Comparison of ENCODE assay signal across 1 cellular context in genomic region chr20:63565021-63565698, GRCh38.
TF ChIP-seq lines count a peak whose summit lies in the region.

No MANE protein-coding gene starts in this region.

TF ChIP-seq in K562, 482 proteins besides CTCF, POLR2A, EP300 and RAD21:
- TF ChIP-seq DMBX1 (CRISPR knock-in tag; IDR thresholded peaks at IDR 0.05; ENCODE audit: borderline replicate concordance): no peak
- TF ChIP-seq NFIC (IDR thresholded peaks at IDR 0.05): peak; percentile 69
- peak; percentile 26 for TF ChIP-seq POLR2G (IDR thresholded peaks at IDR 0.05; ENCODE audit: low read depth, low read length)
- no peak for TF ChIP-seq CEBPZ (IDR thresholded peaks at IDR 0.05; ENCODE audit: borderline replicate concordance, low read depth, low read length)
- TF ChIP-seq USF1 (CRISPR knock-in tag; IDR thresholded peaks at IDR 0.05): no peak
- TF ChIP-seq, protein P1, sequence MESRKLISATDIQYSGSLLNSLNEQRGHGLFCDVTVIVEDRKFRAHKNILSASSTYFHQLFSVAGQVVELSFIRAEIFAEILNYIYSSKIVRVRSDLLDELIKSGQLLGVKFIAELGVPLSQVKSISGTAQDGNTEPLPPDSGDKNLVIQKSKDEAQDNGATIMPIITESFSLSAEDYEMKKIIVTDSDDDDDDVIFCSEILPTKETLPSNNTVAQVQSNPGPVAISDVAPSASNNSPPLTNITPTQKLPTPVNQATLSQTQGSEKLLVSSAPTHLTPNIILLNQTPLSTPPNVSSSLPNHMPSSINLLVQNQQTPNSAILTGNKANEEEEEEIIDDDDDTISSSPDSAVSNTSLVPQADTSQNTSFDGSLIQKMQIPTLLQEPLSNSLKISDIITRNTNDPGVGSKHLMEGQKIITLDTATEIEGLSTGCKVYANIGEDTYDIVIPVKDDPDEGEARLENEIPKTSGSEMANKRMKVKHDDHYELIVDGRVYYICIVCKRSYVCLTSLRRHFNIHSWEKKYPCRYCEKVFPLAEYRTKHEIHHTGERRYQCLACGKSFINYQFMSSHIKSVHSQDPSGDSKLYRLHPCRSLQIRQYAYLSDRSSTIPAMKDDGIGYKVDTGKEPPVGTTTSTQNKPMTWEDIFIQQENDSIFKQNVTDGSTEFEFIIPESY (CRISPR knock-in tag; IDR thresholded peaks at IDR 0.05): peak; percentile 77
- no peak for TF ChIP-seq ZNF695 (CRISPR knock-in tag; IDR thresholded peaks at IDR 0.05)
- no peak for TF ChIP-seq ERF (CRISPR knock-in tag; IDR thresholded peaks at IDR 0.05)
- TF ChIP-seq RHOXF2B (CRISPR knock-in tag; conservative IDR thresholded peaks at IDR 0.05): no peak
- no peak for TF ChIP-seq BCOR (IDR thresholded peaks at IDR 0.05)
- TF ChIP-seq, protein P2, sequence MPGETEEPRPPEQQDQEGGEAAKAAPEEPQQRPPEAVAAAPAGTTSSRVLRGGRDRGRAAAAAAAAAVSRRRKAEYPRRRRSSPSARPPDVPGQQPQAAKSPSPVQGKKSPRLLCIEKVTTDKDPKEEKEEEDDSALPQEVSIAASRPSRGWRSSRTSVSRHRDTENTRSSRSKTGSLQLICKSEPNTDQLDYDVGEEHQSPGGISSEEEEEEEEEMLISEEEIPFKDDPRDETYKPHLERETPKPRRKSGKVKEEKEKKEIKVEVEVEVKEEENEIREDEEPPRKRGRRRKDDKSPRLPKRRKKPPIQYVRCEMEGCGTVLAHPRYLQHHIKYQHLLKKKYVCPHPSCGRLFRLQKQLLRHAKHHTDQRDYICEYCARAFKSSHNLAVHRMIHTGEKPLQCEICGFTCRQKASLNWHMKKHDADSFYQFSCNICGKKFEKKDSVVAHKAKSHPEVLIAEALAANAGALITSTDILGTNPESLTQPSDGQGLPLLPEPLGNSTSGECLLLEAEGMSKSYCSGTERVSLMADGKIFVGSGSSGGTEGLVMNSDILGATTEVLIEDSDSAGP (CRISPR knock-in tag; IDR thresholded peaks at IDR 0.05): no peak
- no peak for TF ChIP-seq ZNF586 (CRISPR knock-in tag; conservative IDR thresholded peaks at IDR 0.05)
- TF ChIP-seq MED1 (CRISPR knock-in tag; IDR thresholded peaks at IDR 0.05; ENCODE audit: borderline replicate concordance): no peak
- TF ChIP-seq, protein P3, sequence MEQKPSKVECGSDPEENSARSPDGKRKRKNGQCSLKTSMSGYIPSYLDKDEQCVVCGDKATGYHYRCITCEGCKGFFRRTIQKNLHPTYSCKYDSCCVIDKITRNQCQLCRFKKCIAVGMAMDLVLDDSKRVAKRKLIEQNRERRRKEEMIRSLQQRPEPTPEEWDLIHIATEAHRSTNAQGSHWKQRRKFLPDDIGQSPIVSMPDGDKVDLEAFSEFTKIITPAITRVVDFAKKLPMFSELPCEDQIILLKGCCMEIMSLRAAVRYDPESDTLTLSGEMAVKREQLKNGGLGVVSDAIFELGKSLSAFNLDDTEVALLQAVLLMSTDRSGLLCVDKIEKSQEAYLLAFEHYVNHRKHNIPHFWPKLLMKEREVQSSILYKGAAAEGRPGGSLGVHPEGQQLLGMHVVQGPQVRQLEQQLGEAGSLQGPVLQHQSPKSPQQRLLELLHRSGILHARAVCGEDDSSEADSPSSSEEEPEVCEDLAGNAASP (IDR thresholded peaks at IDR 0.05): no peak
- no peak for TF ChIP-seq CEBPG (CRISPR knock-in tag; IDR thresholded peaks at IDR 0.05)
- TF ChIP-seq CEBPG (tag; conservative IDR thresholded peaks at IDR 0.05 in 1 of 2, IDR thresholded peaks at IDR 0.05 in 1 of 2): no peak
- no peak for TF ChIP-seq HSF4 (CRISPR knock-in tag; IDR thresholded peaks at IDR 0.05; ENCODE audit: borderline replicate concordance)
- TF ChIP-seq JUND (IDR thresholded peaks at IDR 0.05; ENCODE audit: borderline replicate concordance, low read depth, low read length): no peak
- no peak for TF ChIP-seq JUND (tag; IDR thresholded peaks at IDR 0.05; ENCODE audit: borderline replicate concordance, low read depth, low read length)
TF ChIP-seq in K562: peak in this region for 3.
